Comparison of ENCODE assay signal across 8 cellular contexts in genomic region chr10:107485019-107485418, GRCh38.
"Had no signal": no experiment of that assay in that cellular context is flagged by ENCODE, and none has a peak within 500 bp of the region (broad histone marks: within the 10 kb centered on the region; RNA-seq: fewer than 3 reads in every experiment).

No MANE protein-coding gene starts in this region.

- DNase-seq: GM23248, GOT3, H7, HFFc6, KBM-7 had no signal

- ATAC-seq: HCT116, HepG2 had no signal

- H3K27ac Mint-ChIP-seq: HFFc6 had no signal

- H3K4me3 Mint-ChIP-seq: HFFc6, IgD-negative memory B cell had no signal

- H3K27me3 Mint-ChIP-seq: IgD-negative memory B cell had no signal

- H3K36me3 Mint-ChIP-seq: IgD-negative memory B cell had no signal
